In the genomic region with DNA sequence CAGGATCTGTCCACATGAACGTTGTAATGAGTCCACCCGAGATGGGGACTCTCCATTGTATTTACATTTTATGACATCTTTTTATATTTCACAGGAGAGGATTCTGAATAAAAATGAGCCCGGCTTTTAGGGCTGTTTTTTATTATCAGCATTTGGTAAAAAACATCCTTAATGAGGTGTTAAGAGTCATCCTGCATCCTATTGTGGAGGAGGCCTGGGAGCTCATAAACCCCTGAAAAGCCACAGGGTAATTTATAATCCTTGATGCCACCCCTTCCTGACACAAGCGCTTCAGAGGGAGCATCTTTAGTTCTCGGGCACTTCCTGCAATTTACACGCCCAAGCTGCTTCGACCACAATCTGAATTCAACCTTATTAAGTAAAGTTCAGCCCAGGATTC, we compare ENCODE assay signal across 32 cellular contexts.
DNase-seq lines count a peak whose midpoint lies in the region; ATAC-seq, FAIRE-seq and TF ChIP-seq lines count a peak whose summit lies in the region.
"Had no signal": no experiment of that assay in that cellular context is flagged by ENCODE, and none has a peak within 500 bp of the region (broad histone marks: within the 10 kb centered on the region; RNA-seq: fewer than 3 reads in every experiment).

No MANE protein-coding gene starts in this region.

- H3K79me2 ChIP-seq in HepG2 (ENCODE audit: insufficient read depth, low read length) (no peaks in the 10 kb centered on the region), mesendoderm (ENCODE audit: control insufficient read depth, insufficient read depth, low read length) (no peaks in the 10 kb centered on the region)

- no peak for TF ChIP-seq EP300 in HepG2 (IDR thresholded peaks at IDR 0.05; ENCODE audit: low read depth in 2 of 2, low read length in 2 of 2)
- TF ChIP-seq EP300 in HepG2 (CRISPR knock-in tag; IDR thresholded peaks at IDR 0.05; ENCODE audit: borderline replicate concordance): no peak

- no peaks in the 10 kb centered on the region for H3K4me1 Mint-ChIP-seq in effector memory CD8-positive, alpha-beta T cell (ENCODE audit: low read depth in 2 of 2)
- H3K4me1 Mint-ChIP-seq: B cell; CD8-positive, alpha-beta memory T cell had no signal

- CTCF ChIA-PET in HEK293 (lab: Yijun Ruan, JAX) (interaction anchor here (0.6 kb wide), 2 partner anchors 90 to 436 kb away, joined by 3 to 4 read pairs; no protein-coding TSS in a partner anchor), Panc1 (lab: Charles Lee) (no interaction called here), HepG2 (lab: Yijun Ruan, JAX; ENCODE audit: low intra/inter-chr PET ratio, low total read pairs) (no interaction called here)

- H3K9ac ChIP-seq in BLaER1 (peak overlapping the region; percentile 6; the same call in 1 of the 2 replicates), HepG2 (ENCODE audit: insufficient read depth, low read depth, low read length) (no peak overlapping the region), mesendoderm (ENCODE audit: low read length) (no peak overlapping the region)

- H3K27ac Mint-ChIP-seq in effector memory CD8-positive, alpha-beta T cell: no peak overlapping the region
- H3K27ac Mint-ChIP-seq: activated naive CD8-positive, alpha-beta T cell; B cell; CD8-positive, alpha-beta memory T cell had no signal

- TF ChIP-seq CTCF in HEK293 (tag by site-specific recombination; IDR thresholded peaks at IDR 0.05) (no peak), Panc1 (IDR thresholded peaks at IDR 0.05) (no peak), HepG2 (CRISPR knock-in tag; IDR thresholded peaks at IDR 0.05) (no peak)

- H3K4me1 ChIP-seq in BLaER1: peaks cover 15% of the 10 kb centered on the region
- peaks cover 8% of the 10 kb centered on the region; the same call in 1 of the 2 replicates for H3K4me1 ChIP-seq in HEK293 (ENCODE audit: control insufficient read depth, insufficient read depth, low read length)
- peaks cover 6% of the 10 kb centered on the region for H3K4me1 ChIP-seq in Panc1 (ENCODE audit: control insufficient read depth, insufficient read depth, low read length)
- no peaks in the 10 kb centered on the region for H3K4me1 ChIP-seq in HepG2 (ENCODE audit: insufficient read depth, low read length)
- no peaks in the 10 kb centered on the region for H3K4me1 ChIP-seq in mesendoderm (ENCODE audit: control insufficient read depth, low read depth, low read length)
- H3K4me1 ChIP-seq: left ventricle myocardium inferior, prostate gland, sigmoid colon, tibial artery had no signal

- H3K36me3 ChIP-seq in BLaER1 (no peaks in the 10 kb centered on the region), HEK293 (ENCODE audit: control insufficient read depth in 2 of 2, insufficient read depth in 1 of 2, low read length in 2 of 2) (no peaks in the 10 kb centered on the region), Panc1 (ENCODE audit: control insufficient read depth, insufficient read depth, low read length) (no peaks in the 10 kb centered on the region), HepG2 (replicated peaks in 1 of 2; ENCODE audit: control insufficient read depth in 1 of 2, insufficient read depth in 2 of 2, low read length in 2 of 2) (no peaks in the 10 kb centered on the region), mesendoderm (ENCODE audit: control insufficient read depth, insufficient read depth, low read length) (no peaks in the 10 kb centered on the region)
- H3K36me3 ChIP-seq: left ventricle myocardium inferior, prostate gland, sigmoid colon, tibial artery had no signal

- POLR2A ChIA-PET in HEK293 (lab: Yijun Ruan, JAX): no interaction called here
- POLR2A ChIA-PET in Panc1 (lab: Charles Lee): no interaction called here
- POLR2A ChIA-PET in HepG2 (lab: Yijun Ruan, JAX): no interaction called here

- H3K4me3 ChIP-seq in BLaER1: no peak overlapping the region
- no peak overlapping the region for H3K4me3 ChIP-seq in HEK293 (ENCODE audit: low read depth, low read length)
- H3K4me3 ChIP-seq in Panc1 (ENCODE audit: low read depth in 2 of 2, low read length in 2 of 2): no peak overlapping the region
- H3K4me3 ChIP-seq in HepG2 (replicated peaks in 1 of 3; ENCODE audit: insufficient read depth in 1 of 3, low read depth in 2 of 3, low read length in 3 of 3): no peak overlapping the region
- no peak overlapping the region for H3K4me3 ChIP-seq in mesendoderm (ENCODE audit: low read length)
- H3K4me3 ChIP-seq: left ventricle myocardium inferior, prostate gland, sigmoid colon, tibial artery had no signal

- H4K20me1 ChIP-seq in BLaER1 (no peaks in the 10 kb centered on the region), HepG2 (ENCODE audit: insufficient read depth, low read length) (no peaks in the 10 kb centered on the region)

- TF ChIP-seq POLR2A in HepG2 (IDR thresholded peaks at IDR 0.05; ENCODE audit: insufficient read depth in 1 of 2, low read depth in 2 of 2, low read length in 2 of 2): no peak

- no TSS peak for BruUV-seq in Panc1 (replicated peaks; lab: Mats Ljungman, UMichigan)
- BruUV-seq in HepG2 (replicated peaks; lab: Mats Ljungman, UMichigan): no TSS peak

- no peak for FAIRE-seq in HepG2 (lab: Jason Lieb, UNC)
- FAIRE-seq: G401.6 had no signal

- H3K23ac ChIP-seq in mesendoderm (ENCODE audit: low read length): no peak overlapping the region

- no peaks in the 10 kb centered on the region for H3K79me1 ChIP-seq in mesendoderm (ENCODE audit: low read length)

- H3K27me3 Mint-ChIP-seq in effector memory CD8-positive, alpha-beta T cell: peaks cover 0 to 18% of the 10 kb centered on the region in 2 donors
- H3K27me3 Mint-ChIP-seq: activated naive CD8-positive, alpha-beta T cell had no signal

- no peak overlapping the region for H2BK15ac ChIP-seq in mesendoderm (replicated peaks; ENCODE audit: low read depth)

- no peaks in the 10 kb centered on the region for H3K36me3 Mint-ChIP-seq in effector memory CD8-positive, alpha-beta T cell (ENCODE audit: insufficient read depth)
- H3K36me3 Mint-ChIP-seq: activated naive CD8-positive, alpha-beta T cell; CD8-positive, alpha-beta memory T cell had no signal

- H2BK5ac ChIP-seq in mesendoderm (ENCODE audit: low read length): no peak overlapping the region

- H2AK5ac ChIP-seq in mesendoderm (ENCODE audit: low read length): no peak overlapping the region

- no peak overlapping the region for H3K56ac ChIP-seq in mesendoderm (ENCODE audit: low read length)

- no peak overlapping the region for H4K5ac ChIP-seq in mesendoderm (ENCODE audit: low read length)

- no peak overlapping the region for H3K18ac ChIP-seq in mesendoderm (ENCODE audit: low read length)

- H2AFZ ChIP-seq in HepG2 (ENCODE audit: low read length): no peak overlapping the region

- H3K4ac ChIP-seq in mesendoderm (ENCODE audit: low read depth, low read length): no peak overlapping the region

- no peak for TF ChIP-seq RAD21 in HepG2 (CRISPR knock-in tag; IDR thresholded peaks at IDR 0.05)

- no peaks in the 10 kb centered on the region for H3K9me3 Mint-ChIP-seq in effector memory CD8-positive, alpha-beta T cell
- H3K9me3 Mint-ChIP-seq: CD8-positive, alpha-beta memory T cell had no signal

- H3K27ac ChIP-seq in BLaER1 (no peak overlapping the region), HEK293 (ENCODE audit: extremely low read depth, low read depth, low read length) (peak overlapping the region; percentile 34; the same call in 1 of the 2 replicates), Panc1 (ENCODE audit: low read length) (peak overlapping the region; percentile 20; the same call in 1 of the 2 replicates), HepG2 (ENCODE audit: extremely low read length, insufficient read depth, low read length) (no peak overlapping the region), mesendoderm (ENCODE audit: low read depth, low read length) (no peak overlapping the region)
- H3K27ac ChIP-seq: left ventricle myocardium inferior, prostate gland, sigmoid colon, tibial artery had no signal

- H3K27me3 ChIP-seq in BLaER1: no peaks in the 10 kb centered on the region
- H3K27me3 ChIP-seq in Panc1 (ENCODE audit: control insufficient read depth, insufficient read depth, low read length): no peaks in the 10 kb centered on the region
- peaks cover 0 to 2% of the 10 kb centered on the region in 2 experiments; a peak in 2 of 5 replicates for H3K27me3 ChIP-seq in HepG2 (ENCODE audit: control insufficient read depth in 1 of 2, insufficient read depth in 2 of 2, low read length in 2 of 2)
- H3K27me3 ChIP-seq in mesendoderm (ENCODE audit: insufficient read depth, low read length, poor library complexity): no peaks in the 10 kb centered on the region

- H3K9me3 ChIP-seq in BLaER1 (no peaks in the 10 kb centered on the region), HEK293 (ENCODE audit: control insufficient read depth, insufficient read depth, low read depth, low read length) (no peaks in the 10 kb centered on the region), Panc1 (ENCODE audit: control insufficient read depth, insufficient read depth, low read depth, low read length) (no peaks in the 10 kb centered on the region), HepG2 (ENCODE audit: low read length) (no peaks in the 10 kb centered on the region)
- H3K9me3 ChIP-seq: left ventricle myocardium inferior, prostate gland, sigmoid colon, tibial artery had no signal

- no peak overlapping the region for H3K4me3 Mint-ChIP-seq in effector memory CD8-positive, alpha-beta T cell
- H3K4me3 Mint-ChIP-seq: activated naive CD8-positive, alpha-beta T cell; B cell; CD8-positive, alpha-beta memory T cell had no signal

- H2BK120ac ChIP-seq in mesendoderm (ENCODE audit: low read depth, low read length): no peak overlapping the region

- DNase-seq in Panc1 (ENCODE audit: low read depth, low spot score) (no peak), left kidney (ENCODE audit: low read depth, low spot score) (peak; percentile 69), HepG2 (ENCODE audit: low spot score) (no peak), mesendoderm (no peak), cerebellar cortex (ENCODE audit: low spot score) (no peak)
- no peak for DNase-seq in effector memory CD8-positive, alpha-beta T cell
- DNase-seq: activated CD4-positive, alpha-beta T cell treated with anti-CD3 and anti-CD28 coated beads for 48 hours; activated CD8-positive, alpha-beta memory T cell treated with anti-CD3 and anti-CD28 coated beads for 24 hours; activated effector memory CD4-positive, alpha-beta T cell treated with anti-CD3 and anti-CD28 coated beads, Interleukin-2, amount 50 U/mL, for 16 hours; activated T-cell treated with anti-CD3 and anti-CD28 coated beads, Interleukin-2, amount 50 U/mL, for 1 hour; anterior cingulate cortex; CD8-positive, alpha-beta memory T cell; cortex of kidney; effector memory CD4-positive, alpha-beta T cell; glutamatergic neuron; left ventricle myocardium inferior; mesenchymal stem cell; NCI-H1092; NCI-H1930; NCI-H2227 treated with DMSO at 0.1 percent for 48 hours; NCI-H526; Right ventricle myocardium superior; sigmoid colon; stimulated activated CD4-positive, alpha-beta T cell treated with anti-CD3 and anti-CD28 coated beads, Interleukin-4, amount 100 ng/mL, for 24 hours; T-helper 9 cell; tibial artery had no signal

- H3K4me2 ChIP-seq in BLaER1 (peak overlapping the region; percentile 23), HepG2 (ENCODE audit: low read depth, low read length) (no peak overlapping the region), mesendoderm (ENCODE audit: low read length) (no peak overlapping the region)

- no peak overlapping the region for H4K8ac ChIP-seq in mesendoderm (ENCODE audit: low read depth, low read length)

- intact Hi-C loops in Panc1 (cut with micrococcal nuclease; ENCODE audit: unreplicated experiment): no loop called here
- intact Hi-C loops in HepG2 (cut with micrococcal nuclease; ENCODE audit: unreplicated experiment): no loop called here

- in situ Hi-C loops in Panc1 (cut with HindIII; ENCODE audit: low pct_unique_long_range_greater_than_20kb, low sequenced_read_pairs) (no loop called here), HepG2 (cut with HindIII; ENCODE audit: extremely low pct_ligation_motif_present, low pct_unique_long_range_greater_than_20kb) (no loop called here)

- no peak for ATAC-seq in Panc1
- ATAC-seq in effector memory CD8-positive, alpha-beta T cell (replicated peaks): no peak
- ATAC-seq in HepG2: no peak

- 23% methylated on average over 7 of the region's 7 CpGs for WGBS in HepG2 (ENCODE audit: low lambda C conversion rate)
- WGBS in mesendoderm (ENCODE audit: extremely low coverage, insufficient coverage, low lambda C conversion rate): no CpG with 5 or more reads among the region's 7 CpGs

Comparison
In these comparisons a context has a peak if more than half of its experiments do, and no peak if none do; other contexts are left out.
1. H3K27ac ChIP-seq: peak in HEK293 (single experiment) and Panc1 (single experiment); none in BLaER1 (single experiment), HepG2 (single experiment) and mesendoderm (single experiment).